In the genomic region with DNA sequence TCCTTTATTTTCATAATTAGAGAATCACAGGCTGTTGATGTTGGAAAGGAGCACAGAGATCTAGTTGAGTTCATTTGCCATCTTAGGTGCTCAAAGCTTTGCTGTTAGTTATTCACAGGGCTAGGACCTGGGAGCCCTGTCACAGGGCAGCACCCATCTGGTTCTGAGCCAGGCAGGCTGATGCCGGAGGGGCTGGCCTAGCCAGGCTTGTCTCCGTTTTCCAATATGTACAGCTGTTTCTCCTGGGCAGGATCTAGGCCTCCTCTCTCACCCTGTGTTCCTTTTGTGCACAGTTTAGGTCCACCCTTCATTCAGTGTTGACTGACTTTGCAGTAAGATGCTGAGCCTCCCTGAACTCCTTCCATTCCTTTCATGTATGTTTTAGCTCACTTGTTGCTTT, we compare ENCODE assay signal across 21 cellular contexts. TPM values are rescaled to one million over a fixed set of nuclear protein-coding genes. Genes with fewer than 3 reads are reported as not detected.
DNase-seq lines count a peak whose midpoint lies in the region; ATAC-seq and TF ChIP-seq lines count a peak whose summit lies in the region.
"Had no signal": no experiment of that assay in that cellular context is flagged by ENCODE, and none has a peak within 500 bp of the region (broad histone marks: within the 10 kb centered on the region; RNA-seq: fewer than 3 reads in every experiment).

No MANE protein-coding gene starts in this region.

- POLR2A ChIA-PET in Caco-2 (lab: Charles Lee) = no interaction called here
- POLR2A ChIA-PET in WTC11 (lab: Charles Lee) = interaction anchor here (0.7 kb wide), 2 partner anchors 26 to 66 kb away, joined by 3 to 8 read pairs; no protein-coding TSS in a partner anchor
- POLR2A ChIA-PET in CD8-positive, alpha-beta memory T cell (lab: Charles Lee) = no interaction called here

- no peak overlapping the region for H2AK5ac ChIP-seq in mesenchymal stem cell (ENCODE audit: low read length, severe bottlenecking)

- no peak overlapping the region for H2AFZ ChIP-seq in GM23248
- no peak overlapping the region for H2AFZ ChIP-seq in mesenchymal stem cell (ENCODE audit: low read depth, low read length)

- H3K79me1 ChIP-seq in mesenchymal stem cell (replicated peaks; ENCODE audit: low read length, poor library complexity, severe bottlenecking) = peaks cover 32% of the 10 kb centered on the region

- peak overlapping the region; percentile 27; the same call in 1 of the 2 replicates for H3K27ac ChIP-seq in GM23248
- no peak overlapping the region for H3K27ac ChIP-seq in mesenchymal stem cell (ENCODE audit: low read length, poor library complexity, severe bottlenecking)
- H3K27ac ChIP-seq in CD8-positive, alpha-beta memory T cell (ENCODE audit: low read depth, low read length) = no peak overlapping the region
- H3K27ac ChIP-seq: body of pancreas, ovary, SK-N-MC, VCaP had no signal

- H3K14ac ChIP-seq in mesenchymal stem cell (ENCODE audit: low read length in 2 of 2) = peak overlapping the region in 1 of 2 experiments; percentile 58

- TF ChIP-seq CTCF in Caco-2 (IDR thresholded peaks at IDR 0.05; ENCODE audit: insufficient read depth in 1 of 2, low read depth in 1 of 2, low read length in 1 of 2, severe bottlenecking in 1 of 2, unreplicated experiment in 1 of 2) (no peak), WTC11 (IDR thresholded peaks at IDR 0.05) (no peak)

- no peak for ATAC-seq in WTC11
- no peak for ATAC-seq in activated T-helper 17 cell treated with anti-CD3 and anti-CD28 coated beads, Interleukin-2, amount 50 U/mL, for 72 hours (replicated peaks)
- ATAC-seq: body of pancreas; natural killer cell treated with Interleukin-12 subunit alpha and Interleukin-12 subunit beta and Interleukin-15 and Interleukin-18, amount 100 ng/mL, for 72 hours; T-helper 17 cell had no signal

- H3K9me3 Mint-ChIP-seq in Caco-2 (ENCODE audit: unreplicated experiment) = no peaks in the 10 kb centered on the region
- H3K9me3 Mint-ChIP-seq in WTC11 = no peaks in the 10 kb centered on the region
- H3K9me3 Mint-ChIP-seq in CD8-positive, alpha-beta memory T cell = no peaks in the 10 kb centered on the region
- H3K9me3 Mint-ChIP-seq in activated T-helper 17 cell treated with anti-CD3 and anti-CD28 coated beads, Interleukin-2, amount 50 U/mL, for 72 hours = no peaks in the 10 kb centered on the region
- H3K9me3 Mint-ChIP-seq: natural killer cell treated with Interleukin-12 subunit alpha and Interleukin-12 subunit beta and Interleukin-15 and Interleukin-18, amount 100 ng/mL, for 72 hours had no signal

- H3K4ac ChIP-seq in mesenchymal stem cell (ENCODE audit: low read depth in 1 of 2, low read length in 2 of 2) = no peak overlapping the region

- no peaks in the 10 kb centered on the region for H3K36me3 ChIP-seq in Caco-2 (ENCODE audit: control insufficient read depth, insufficient read depth, low read length)
- no peaks in the 10 kb centered on the region for H3K36me3 ChIP-seq in GM23248 (ENCODE audit: low read depth)
- H3K36me3 ChIP-seq in mesenchymal stem cell (ENCODE audit: control insufficient read depth in 1 of 2, insufficient read depth in 2 of 2, low read depth in 1 of 2, low read length in 2 of 2) = no peaks in the 10 kb centered on the region
- no peaks in the 10 kb centered on the region for H3K36me3 ChIP-seq in CD8-positive, alpha-beta memory T cell (ENCODE audit: insufficient read depth, low read length)
- H3K36me3 ChIP-seq in H7 (replicated peaks; ENCODE audit: control insufficient read depth, insufficient read depth, low read length) = no peaks in the 10 kb centered on the region
- H3K36me3 ChIP-seq: ovary had no signal

- H3K9me3 ChIP-seq in Caco-2 (no peaks in the 10 kb centered on the region), GM23248 (ENCODE audit: low read depth) (no peaks in the 10 kb centered on the region), mesenchymal stem cell (ENCODE audit: control insufficient read depth, low read length) (no peaks in the 10 kb centered on the region)
- H3K9me3 ChIP-seq in CD8-positive, alpha-beta memory T cell (ENCODE audit: low read length) = no peaks in the 10 kb centered on the region
- H3K9me3 ChIP-seq: body of pancreas, ovary had no signal

- H3K4me1 ChIP-seq in Caco-2 = peaks cover 81% of the 10 kb centered on the region
- peaks cover 26% of the 10 kb centered on the region for H3K4me1 ChIP-seq in GM23248 (ENCODE audit: insufficient read depth)
- H3K4me1 ChIP-seq in mesenchymal stem cell (ENCODE audit: control insufficient read depth, insufficient read depth, low read depth, low read length) = no peaks in the 10 kb centered on the region
- no peaks in the 10 kb centered on the region for H3K4me1 ChIP-seq in CD8-positive, alpha-beta memory T cell (ENCODE audit: insufficient read depth, low read length)

- H3K9ac ChIP-seq in GM23248 (no peak overlapping the region), mesenchymal stem cell (ENCODE audit: low read length) (no peak overlapping the region)

- peaks cover 13% of the 10 kb centered on the region; the same call in 1 of the 2 replicates for H3K79me2 ChIP-seq in GM23248 (ENCODE audit: insufficient read depth)

- no peak overlapping the region for H2BK120ac ChIP-seq in mesenchymal stem cell (ENCODE audit: low read depth, low read length)

- CTCF ChIA-PET in Caco-2 (lab: Charles Lee) (no interaction called here), WTC11 (lab: Charles Lee) (interaction anchor here (1.3 kb wide), 1 partner anchor 93 kb away, joined by 3 read pairs; no protein-coding TSS in a partner anchor)
- CTCF ChIA-PET in CD8-positive, alpha-beta memory T cell (lab: Charles Lee) = interaction anchor here (1.1 kb wide), 1 partner anchor 13 kb away, joined by 4 read pairs; no protein-coding TSS in a partner anchor

- intact Hi-C loops in Caco-2 (cut with micrococcal nuclease; ENCODE audit: unreplicated experiment) = loop anchor here (2.0 kb wide), 1 partner anchor 13 kb away; no protein-coding TSS in a partner anchor

- peaks cover 12% of the 10 kb centered on the region; the same call in 1 of the 2 replicates for H3F3A ChIP-seq in GM23248 (ENCODE audit: insufficient read depth)

- no peaks in the 10 kb centered on the region for H3K27me3 Mint-ChIP-seq in Caco-2 (ENCODE audit: insufficient read depth, unreplicated experiment)
- no peaks in the 10 kb centered on the region for H3K27me3 Mint-ChIP-seq in WTC11 (ENCODE audit: low read depth)
- peaks cover 0 to 2% of the 10 kb centered on the region in 2 donors for H3K27me3 Mint-ChIP-seq in CD8-positive, alpha-beta memory T cell
- no peaks in the 10 kb centered on the region for H3K27me3 Mint-ChIP-seq in activated T-helper 17 cell treated with anti-CD3 and anti-CD28 coated beads, Interleukin-2, amount 50 U/mL, for 72 hours
- H3K27me3 Mint-ChIP-seq: natural killer cell treated with Interleukin-12 subunit alpha and Interleukin-12 subunit beta and Interleukin-15 and Interleukin-18, amount 100 ng/mL, for 72 hours; T-helper 17 cell had no signal

- no peak overlapping the region for H2BK5ac ChIP-seq in mesenchymal stem cell (ENCODE audit: low read depth, low read length, poor library complexity, severe bottlenecking)

- in situ Hi-C loops in GM23248 (cut with MboI) = no loop called here

- H2BK12ac ChIP-seq in mesenchymal stem cell (ENCODE audit: low read length in 2 of 2) = no peak overlapping the region

- H3K4me3 Mint-ChIP-seq in Caco-2 (ENCODE audit: unreplicated experiment) (no peak overlapping the region), WTC11 (no peak overlapping the region)
- H3K4me3 Mint-ChIP-seq in CD8-positive, alpha-beta memory T cell = no peak overlapping the region
- no peak overlapping the region for H3K4me3 Mint-ChIP-seq in activated T-helper 17 cell treated with anti-CD3 and anti-CD28 coated beads, Interleukin-2, amount 50 U/mL, for 72 hours
- H3K4me3 Mint-ChIP-seq: CD14-positive monocyte; natural killer cell treated with Interleukin-12 subunit alpha and Interleukin-12 subunit beta and Interleukin-15 and Interleukin-18, amount 100 ng/mL, for 72 hours; T-helper 17 cell had no signal

- H3K4me2 ChIP-seq in GM23248 (ENCODE audit: unreplicated experiment) = no peak overlapping the region
- no peak overlapping the region for H3K4me2 ChIP-seq in mesenchymal stem cell (ENCODE audit: low read length, poor library complexity, severe bottlenecking)

- WGBS in GM23248 (ENCODE audit: low coverage in 1 of 2, low lambda C conversion rate in 2 of 2, missing lambda C conversion rate in 2 of 2), 2 experiments = 30 to 40% methylated on average over 2 of the region's 2 CpGs
- 95% methylated on average over 2 of the region's 2 CpGs for WGBS in mesenchymal stem cell

- H3K36me3 Mint-ChIP-seq in Caco-2 (ENCODE audit: insufficient read depth, unreplicated experiment) (peaks cover 9% of the 10 kb centered on the region), WTC11 (no peaks in the 10 kb centered on the region)
- no peaks in the 10 kb centered on the region for H3K36me3 Mint-ChIP-seq in CD8-positive, alpha-beta memory T cell
- H3K36me3 Mint-ChIP-seq in activated T-helper 17 cell treated with anti-CD3 and anti-CD28 coated beads, Interleukin-2, amount 50 U/mL, for 72 hours (ENCODE audit: low read depth) = no peaks in the 10 kb centered on the region
- H3K36me3 Mint-ChIP-seq: CD14-positive monocyte; natural killer cell treated with Interleukin-12 subunit alpha and Interleukin-12 subunit beta and Interleukin-15 and Interleukin-18, amount 100 ng/mL, for 72 hours had no signal

- DNase-seq in Caco-2 (no peak), GM23248 (peak; percentile 7), WTC11 (ENCODE audit: low spot score) (no peak), mesenchymal stem cell (no peak), NCI-H748 treated with DMSO at 0.1 percent for 48 hours (lab: John Stamatoyannopoulos, UW) (no peak), H7 (no peak)
- no peak for DNase-seq in CD8-positive, alpha-beta memory T cell
- DNase-seq: activated gamma-delta T cell treated with Interleukin-2 at 50 U/mL for 16 hours, GF-D8, Karpas-422, midbrain, NCI-H187 treated with DMSO at 0.1 percent for 48 hours, NCI-H345, ovary, T-helper 17 cell had no signal

- peak overlapping the region in 1 of 2 experiments; percentile 5 for H3K18ac ChIP-seq in mesenchymal stem cell (ENCODE audit: low read depth in 1 of 2, low read length in 2 of 2)

- H2BK15ac ChIP-seq in mesenchymal stem cell (ENCODE audit: low read depth, poor library complexity, severe bottlenecking) = no peak overlapping the region

- H3K27me3 ChIP-seq in Caco-2 (replicated peaks; ENCODE audit: control insufficient read depth, insufficient read depth, low read length) (no peaks in the 10 kb centered on the region), GM23248 (replicated peaks; ENCODE audit: insufficient read depth) (no peaks in the 10 kb centered on the region), mesenchymal stem cell (ENCODE audit: control insufficient read depth in 1 of 2, insufficient read depth in 1 of 2, low read length in 2 of 2) (no peaks in the 10 kb centered on the region), H7 (ENCODE audit: control insufficient read depth, insufficient read depth, low read length) (no peaks in the 10 kb centered on the region)
- no peaks in the 10 kb centered on the region for H3K27me3 ChIP-seq in CD8-positive, alpha-beta memory T cell (ENCODE audit: insufficient read depth, low read length, poor library complexity, severe bottlenecking)
- H3K27me3 ChIP-seq: body of pancreas, ovary had no signal

- H3K4me1 Mint-ChIP-seq in Caco-2 (ENCODE audit: low read depth, unreplicated experiment) (peaks cover 59% of the 10 kb centered on the region), WTC11 (peaks cover 63% of the 10 kb centered on the region)
- peaks cover 0 to 4% (median 3%) of the 10 kb centered on the region in 3 donors for H3K4me1 Mint-ChIP-seq in CD8-positive, alpha-beta memory T cell
- H3K4me1 Mint-ChIP-seq in activated T-helper 17 cell treated with anti-CD3 and anti-CD28 coated beads, Interleukin-2, amount 50 U/mL, for 72 hours = peaks cover 13% of the 10 kb centered on the region

- no peak overlapping the region for H4K91ac ChIP-seq in mesenchymal stem cell (ENCODE audit: low read length)

- no TSS peak for BruUV-seq in Caco-2 (replicated peaks; lab: Mats Ljungman, UMichigan)

- H3K4me3 ChIP-seq in Caco-2 (ENCODE audit: low read depth, low read length) = no peak overlapping the region
- no peak overlapping the region for H3K4me3 ChIP-seq in GM23248
- no peak overlapping the region for H3K4me3 ChIP-seq in mesenchymal stem cell (ENCODE audit: insufficient read depth in 1 of 2, low read depth in 1 of 2, low read length in 2 of 2)
- H3K4me3 ChIP-seq in CD8-positive, alpha-beta memory T cell (ENCODE audit: low read length) = no peak overlapping the region
- no peak overlapping the region for H3K4me3 ChIP-seq in H7 (ENCODE audit: insufficient read depth, low read depth, low read length)
- H3K4me3 ChIP-seq: body of pancreas, ovary, SK-N-MC had no signal

- H4K8ac ChIP-seq in mesenchymal stem cell (ENCODE audit: low read length) = peak overlapping the region; percentile 53

- peak overlapping the region; percentile 27 for H3K27ac Mint-ChIP-seq in Caco-2 (ENCODE audit: unreplicated experiment)
- peak overlapping the region; percentile 25; the same call in 1 of the 2 replicates for H3K27ac Mint-ChIP-seq in WTC11
- no peak overlapping the region for H3K27ac Mint-ChIP-seq in CD8-positive, alpha-beta memory T cell
- H3K27ac Mint-ChIP-seq in activated T-helper 17 cell treated with anti-CD3 and anti-CD28 coated beads, Interleukin-2, amount 50 U/mL, for 72 hours = no peak overlapping the region
- H3K27ac Mint-ChIP-seq: CD14-positive monocyte; natural killer cell treated with Interleukin-12 subunit alpha and Interleukin-12 subunit beta and Interleukin-15 and Interleukin-18, amount 100 ng/mL, for 72 hours; T-helper 17 cell had no signal

- H3K23ac ChIP-seq in mesenchymal stem cell (ENCODE audit: low read length in 2 of 2) = no peak overlapping the region

- no peaks in the 10 kb centered on the region for H3K9me2 ChIP-seq in GM23248 (ENCODE audit: insufficient read depth)

- no peaks in the 10 kb centered on the region for H4K20me1 ChIP-seq in GM23248 (ENCODE audit: insufficient read depth)

RNA-seq across cellular contexts. Expression of a gene that starts 33.4 kb away (rescaled TPM):
- 60.8 and 66.1 TPM in 2 replicates for total RNA-seq in Caco-2 (2022)
- total RNA-seq in GM23248 (2014; rRNA removed; shearing (Covaris generic)) = 1.8 and 5.6 TPM in 2 replicates
- 2.4 and 3.6 TPM in 2 replicates for polyA plus RNA-seq in GM23248 (2016; fragmentation: Nextera tagmentation; extraction: Ambion mirVana)
- 12.6 to 13.2 TPM (median 12.7 TPM) in 3 replicates for total RNA-seq in WTC11 (2021)
- 3.4 TPM for polyA plus RNA-seq in mesenchymal stem cell (2013, experiment 1 of 2)
- 3.2 TPM for polyA plus RNA-seq in mesenchymal stem cell (2013, experiment 2 of 2)
- total RNA-seq in CD8-positive, alpha-beta memory T cell = 1 to 10 TPM; 2.4 to 2.5 TPM
- 1.6 TPM for polyA plus RNA-seq in CD8-positive, alpha-beta memory T cell
- 10.1 and 14.5 TPM in 2 replicates for total RNA-seq in H7 (2014; rRNA removed; shearing (Covaris generic))
- 1 to 10 TPM; 1.7 to 2.2 TPM for total RNA-seq in activated T-helper 17 cell treated with anti-CD3 and anti-CD28 coated beads, Interleukin-2, amount 50 U/mL, for 72 hours

Comparison
In these comparisons a context has a peak if more than half of its experiments do, and no peak if none do; other contexts are left out.
1. H3K27ac Mint-ChIP-seq: peak in Caco-2 (single experiment) and WTC11 (single experiment); none in CD8-positive, alpha-beta memory T cell (0 of 8) and activated T-helper 17 cell treated with anti-CD3 and anti-CD28 coated beads, Interleukin-2, amount 50 U/mL, for 72 hours (single experiment).